ENCODE assay signal across 17 cellular contexts in the genomic region with DNA sequence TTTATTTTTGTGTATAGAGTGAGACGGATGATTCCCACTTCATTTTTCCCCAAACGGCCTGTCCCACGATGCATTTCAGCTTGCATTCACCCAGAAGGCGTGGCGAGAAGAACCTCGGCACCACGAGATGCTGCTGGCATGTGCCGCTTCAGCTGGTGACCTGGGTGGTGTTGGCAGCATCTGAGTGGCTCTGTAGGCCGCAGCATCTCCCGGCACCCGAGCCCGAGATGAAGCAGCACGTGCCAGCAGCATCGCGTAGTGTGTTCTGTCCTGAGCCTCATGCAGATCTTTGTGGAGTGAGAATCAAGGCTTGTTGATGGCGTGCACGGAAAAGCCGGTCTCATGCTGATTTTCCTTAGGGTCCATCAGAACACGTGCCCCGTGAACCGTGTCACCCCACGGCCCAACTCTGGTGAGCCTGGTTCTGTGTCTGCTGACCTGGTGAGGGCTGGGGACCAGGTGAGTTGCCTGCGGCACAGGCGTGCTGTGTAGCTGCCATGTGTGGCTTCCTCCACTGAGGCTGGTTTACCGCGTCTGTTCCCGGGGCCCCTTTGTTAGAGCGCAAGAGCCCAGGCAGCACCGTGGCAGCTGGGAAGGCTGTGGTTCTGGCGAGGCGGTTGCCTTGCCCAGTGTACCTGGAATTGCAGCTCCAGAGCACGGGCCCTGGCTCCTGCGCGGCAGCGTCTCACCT.
"Had no signal": no experiment of that assay in that cellular context is flagged by ENCODE, and none has a peak within 500 bp of the region (broad histone marks: within the 10 kb centered on the region; RNA-seq: fewer than 3 reads in every experiment).

No MANE protein-coding gene starts in this region.

- H3K4me3 Mint-ChIP-seq: activated CD4-positive, alpha-beta T cell treated with anti-CD3 and anti-CD28 coated beads, Interleukin-2, amount 10 ng/mL, durations not matched to agents 24 days and 14 days; activated naive CD4-positive, alpha-beta T cell treated with anti-CD3 and anti-CD28 coated beads, Interleukin-2, amount 50 U/mL, for 24 hours; mesothelial cell of epicardium; T-helper 1 cell treated with Interleukin-12 subunit alpha and Interleukin-12 subunit beta and Interleukin-4 antibody, amounts not matched to agents 30 μg/mL and 1 μg/mL, for 36 hours had no signal

- H3K27me3 ChIP-seq: breast epithelium, dorsolateral prefrontal cortex, esophagus squamous epithelium, sigmoid colon, suprapubic skin had no signal

- H3K9me3 Mint-ChIP-seq: activated CD4-positive, alpha-beta T cell treated with anti-CD3 and anti-CD28 coated beads, Interleukin-2, amount 10 ng/mL, durations not matched to agents 24 days and 14 days; activated naive CD4-positive, alpha-beta T cell treated with anti-CD3 and anti-CD28 coated beads, Interleukin-2, amount 50 U/mL, for 24 hours; mesothelial cell of epicardium; T-helper 1 cell treated with Interleukin-12 subunit alpha and Interleukin-12 subunit beta and Interleukin-4 antibody, amounts not matched to agents 30 μg/mL and 1 μg/mL, for 36 hours had no signal

- H3K36me3 ChIP-seq: breast epithelium, prostate gland had no signal

- ATAC-seq: SK-N-SH treated with all-trans-retinoic acid at 6 μM for 48 hours had no signal

- H3K27ac ChIP-seq: prostate gland, suprapubic skin had no signal

- DNase-seq: activated CD4-positive, alpha-beta T cell treated with anti-CD3 and anti-CD28 coated beads, Interleukin-2, amount 10 ng/mL, durations not matched to agents 24 days and 14 days; amygdala; dorsolateral prefrontal cortex; esophagus squamous epithelium; foreskin fibroblast; islet precursor cell; nucleus accumbens; stimulated activated CD4-positive, alpha-beta T cell treated with anti-CD3 and anti-CD28 coated beads, Interleukin-2, amount 100 ng/mL, for 48 hours; stimulated activated naive CD4-positive, alpha-beta T cell treated with Interleukin-2 at 50 U/mL for 16 hours had no signal

- H3K4me3 ChIP-seq: breast epithelium, dorsolateral prefrontal cortex, esophagus squamous epithelium, prostate gland, sigmoid colon, suprapubic skin had no signal

- H3K4me1 ChIP-seq: prostate gland had no signal

- H3K27me3 Mint-ChIP-seq: activated CD4-positive, alpha-beta T cell treated with anti-CD3 and anti-CD28 coated beads, Interleukin-2, amount 10 ng/mL, durations not matched to agents 24 days and 14 days; activated naive CD4-positive, alpha-beta T cell treated with anti-CD3 and anti-CD28 coated beads, Interleukin-2, amount 50 U/mL, for 24 hours had no signal

- H3K4me1 Mint-ChIP-seq: activated CD4-positive, alpha-beta T cell treated with anti-CD3 and anti-CD28 coated beads, Interleukin-2, amount 10 ng/mL, durations not matched to agents 24 days and 14 days had no signal

- H3K27ac Mint-ChIP-seq: activated CD4-positive, alpha-beta T cell treated with anti-CD3 and anti-CD28 coated beads, Interleukin-2, amount 10 ng/mL, durations not matched to agents 24 days and 14 days; mesothelial cell of epicardium; T-helper 1 cell treated with Interleukin-12 subunit alpha and Interleukin-12 subunit beta and Interleukin-4 antibody, amounts not matched to agents 30 μg/mL and 1 μg/mL, for 36 hours had no signal

- H3K9me3 ChIP-seq: breast epithelium, esophagus squamous epithelium, prostate gland, sigmoid colon, suprapubic skin had no signal
